26 cellular contexts compared by ENCODE assay signal in genomic region chr16:86398201-86398600, GRCh38.
"Had no signal": no experiment of that assay in that cellular context is flagged by ENCODE, and none has a peak within 500 bp of the region (broad histone marks: within the 10 kb centered on the region; RNA-seq: fewer than 3 reads in every experiment).

No MANE protein-coding gene starts in this region.

- H3K4me2 ChIP-seq: neural progenitor cell had no signal

- H3K4me3 Mint-ChIP-seq: activated CD8-positive, alpha-beta T cell treated with anti-CD3 and anti-CD28 coated beads, Interleukin-2, amount 10 ng/mL, durations not matched to agents 7 days and 5 days; activated naive CD4-positive, alpha-beta T cell treated with anti-CD3 and anti-CD28 coated beads, Interleukin-2, amount 50 U/mL, for 24 hours; central memory CD8-positive, alpha-beta T cell; memory B cell; naive B cell; neural progenitor cell had no signal

- H2AFZ ChIP-seq: neural progenitor cell had no signal

- ATAC-seq: activated CD8-positive, alpha-beta T cell treated with anti-CD3 and anti-CD28 coated beads, Interleukin-2, amount 10 ng/mL, durations not matched to agents 7 days and 5 days; esophagus mucosa; gastroesophageal sphincter; left cardiac atrium; mucosa of descending colon had no signal

- H3K4me3 ChIP-seq: ascending aorta, breast epithelium, gastroesophageal sphincter, mucosa of descending colon, neural progenitor cell, spleen, thoracic aorta, upper lobe of left lung had no signal

- H3K27ac Mint-ChIP-seq: activated CD8-positive, alpha-beta T cell treated with anti-CD3 and anti-CD28 coated beads, Interleukin-2, amount 10 ng/mL, durations not matched to agents 7 days and 5 days; activated naive CD4-positive, alpha-beta T cell treated with anti-CD3 and anti-CD28 coated beads, Interleukin-2, amount 50 U/mL, for 24 hours; memory B cell; naive B cell; neural progenitor cell; progenitor cell of endocrine pancreas had no signal

- H3K9me3 ChIP-seq: ascending aorta, breast epithelium, gastroesophageal sphincter, mucosa of descending colon, spleen, thoracic aorta, upper lobe of left lung had no signal

- H3K4me1 Mint-ChIP-seq: activated naive CD4-positive, alpha-beta T cell treated with anti-CD3 and anti-CD28 coated beads, Interleukin-2, amount 50 U/mL, for 24 hours; central memory CD8-positive, alpha-beta T cell; memory B cell; naive B cell had no signal

- H3K27me3 Mint-ChIP-seq: central memory CD8-positive, alpha-beta T cell had no signal

- H3K9ac ChIP-seq: neural progenitor cell had no signal

- H3K9me3 Mint-ChIP-seq: activated naive CD4-positive, alpha-beta T cell treated with anti-CD3 and anti-CD28 coated beads, Interleukin-2, amount 50 U/mL, for 24 hours; central memory CD8-positive, alpha-beta T cell; neural progenitor cell had no signal

- H3K36me3 Mint-ChIP-seq: activated naive CD4-positive, alpha-beta T cell treated with anti-CD3 and anti-CD28 coated beads, Interleukin-2, amount 50 U/mL, for 24 hours; memory B cell; naive B cell; neural progenitor cell had no signal

- H3K27me3 ChIP-seq: ascending aorta, gastroesophageal sphincter, neural progenitor cell, upper lobe of left lung had no signal

- H3K4me1 ChIP-seq: ascending aorta, breast epithelium, spleen had no signal

- H3K36me3 ChIP-seq: ascending aorta, breast epithelium, gastroesophageal sphincter, neural progenitor cell, spleen, thoracic aorta, upper lobe of left lung had no signal

- H3K27ac ChIP-seq: ascending aorta, breast epithelium, neural progenitor cell, spleen, thoracic aorta, upper lobe of left lung had no signal

- DNase-seq: activated CD4-positive, alpha-beta T cell treated with anti-CD3 and anti-CD28 coated beads for 1 hour; activated CD4-positive, alpha-beta T cell treated with anti-CD3 and anti-CD28 coated beads, Interleukin-2, amount 50 U/mL, for 1 hour; activated CD8-positive, alpha-beta T cell treated with anti-CD3 and anti-CD28 coated beads, Interleukin-2, amount 10 ng/mL, durations not matched to agents 7 days and 5 days; activated gamma-delta T cell treated with Interleukin-2 at 50 U/mL for 16 hours; activated T-cell treated with anti-CD3 and anti-CD28 coated beads, Interleukin-2, amount 50 U/mL, for 1 hour; effector memory CD4-positive, alpha-beta T cell; islet precursor cell; left cardiac atrium; mucosa of descending colon; naive B cell; spleen; stimulated activated CD4-positive, alpha-beta T cell treated with anti-CD3 and anti-CD28 coated beads, Interleukin-4, amount 100 ng/mL, for 1 hour; stimulated activated naive CD4-positive, alpha-beta T cell treated with Interleukin-2 at 50 U/mL for 16 hours; T-helper 1 cell; upper lobe of left lung had no signal

- FAIRE-seq: colon had no signal
